Comparison of ENCODE assay signal across 8 cellular contexts in the genomic region with DNA sequence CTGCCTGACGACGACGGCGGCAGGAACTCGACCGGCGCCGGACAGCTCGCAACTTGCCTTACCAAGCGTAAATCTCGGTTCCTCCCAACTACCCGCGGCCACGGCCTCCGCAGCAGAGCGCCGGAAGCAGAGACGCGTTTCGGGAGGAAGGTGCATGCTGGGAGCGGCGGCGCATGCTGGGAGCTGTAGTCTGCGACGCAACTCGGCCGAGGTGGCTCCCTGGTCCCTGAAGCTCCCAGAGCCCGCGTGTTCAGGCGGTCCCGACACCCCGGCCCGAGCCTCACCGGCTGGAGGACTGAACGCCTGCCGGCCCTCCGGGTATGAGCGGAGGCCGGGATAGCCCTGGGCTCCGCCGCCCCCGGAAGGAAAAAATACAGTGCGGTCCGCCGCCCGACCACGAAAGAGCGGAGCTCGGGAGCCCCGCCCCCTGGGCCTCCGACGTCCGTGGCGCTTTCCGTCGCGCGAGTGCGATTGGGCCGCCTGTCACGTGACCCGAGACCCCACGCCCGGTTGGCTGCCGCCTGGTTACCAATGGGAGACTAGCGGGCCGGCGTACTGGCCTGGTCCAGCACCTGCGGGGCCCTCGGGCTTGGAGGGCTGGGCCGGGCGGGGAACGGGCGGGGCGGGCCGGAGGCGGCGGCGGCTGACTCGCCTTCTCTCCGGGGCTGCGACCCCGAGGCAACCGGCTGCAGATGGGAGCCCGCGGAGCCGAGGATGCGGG. TPM values are rescaled to one million over a fixed set of nuclear protein-coding genes. Genes with fewer than 3 reads are reported as not detected.
A peak's percentile ranks its signal among the peaks of the same experiment; 100 is the strongest.
DNase-seq lines count a peak whose midpoint lies in the region; ATAC-seq, FAIRE-seq and TF ChIP-seq lines count a peak whose summit lies in the region.

CAPN10 (plus strand) TSS at position 537 of the 721 bp plus-strand sequence; CDS start at position 715, 178 bp downstream.

- H3K27me3 ChIP-seq in body of pancreas (no peaks in the 10 kb centered on the region), iPS DF 6.9 (ENCODE audit: control insufficient read depth, insufficient read depth, low read length) (no peaks in the 10 kb centered on the region)

- TF ChIP-seq POLR2A in body of pancreas (IDR thresholded peaks at IDR 0.05) = peak; percentile 33 to 74 (median 74)

- no peaks in the 10 kb centered on the region for H3K36me3 ChIP-seq in body of pancreas (replicated peaks in 1 of 2; ENCODE audit: insufficient read depth in 1 of 2, low read depth in 2 of 2)
- H3K36me3 ChIP-seq in iPS DF 6.9 (ENCODE audit: control insufficient read depth, insufficient read depth, low read length) = peaks cover 3% of the 10 kb centered on the region; the same call in 1 of the 2 replicates

- H3K4me3 ChIP-seq in body of pancreas = peak within 1 kb of the TSS; percentile 52 to 68
- peak within 1 kb of the TSS; percentile 96 for H3K4me3 ChIP-seq in iPS DF 6.9 (ENCODE audit: low read length)
- peak within 1 kb of the TSS; percentile 100 for H3K4me3 ChIP-seq in skeletal muscle cell (ENCODE audit: low read depth, low read length)

- H3K4me1 ChIP-seq in body of pancreas (peaks cover 35% of the 10 kb centered on the region), iPS DF 6.9 (ENCODE audit: control insufficient read depth, insufficient read depth, low read length) (peaks cover 8% of the 10 kb centered on the region)

- ATAC-seq in GM18520 (IDR thresholded peaks at IDR 0.05; ENCODE audit: unreplicated experiment) (peak; percentile 52), HG03064 (IDR thresholded peaks at IDR 0.05; ENCODE audit: low read depth, unreplicated experiment) (peak; percentile 48), body of pancreas (peak; percentile 95)

- intact Hi-C loops in body of pancreas (cut with DNase I) = no loop called here

- TF ChIP-seq CTCF in 22Rv1 (IDR thresholded peaks at IDR 0.05) (no peak), body of pancreas (IDR thresholded peaks at IDR 0.05) (peak in 1 of 7 experiments; percentile 1)

- no peaks in the 10 kb centered on the region for H3K9me3 ChIP-seq in body of pancreas
- H3K9me3 ChIP-seq in iPS DF 6.9 (ENCODE audit: control insufficient read depth, insufficient read depth, low read length) = no peaks in the 10 kb centered on the region

- WGBS in body of pancreas, 2 donors = 0% methylated on average over 88 of the region's 88 CpGs; no CpG with 5 or more reads in 1 of the 2 donors
- no CpG with 5 or more reads among the region's 88 CpGs for WGBS in iPS DF 6.9 (ENCODE audit: insufficient coverage, insufficient read length)

- DNase-seq in NCI-H2107 treated with DMSO at 0.1 percent for 48 hours (lab: John Stamatoyannopoulos, UW; ENCODE audit: unreplicated experiment) = peak; percentile 73
- peak; percentile 98 for DNase-seq in body of pancreas
- DNase-seq in iPS DF 6.9 (ENCODE audit: low read depth, low spot score) = peak; percentile 80
- DNase-seq in skeletal muscle cell (ENCODE audit: low read depth) = peak; percentile 83

- peak; percentile 60 for FAIRE-seq in TTC549 (lab: Jason Lieb, UNC)

- H3K27ac ChIP-seq in 22Rv1 (peak within 1 kb of the TSS; percentile 71), body of pancreas (peak within 1 kb of the TSS; percentile 74 to 95 (median 88)), iPS DF 6.9 (ENCODE audit: low read length) (no peak within 1 kb of the TSS)

RNA-seq across cellular contexts. Expression of gene CAPN10, which starts in this region (rescaled TPM):
- total RNA-seq in body of pancreas = 10 to 100 TPM; 16.3 to 34.3 TPM
